In the genomic region with DNA sequence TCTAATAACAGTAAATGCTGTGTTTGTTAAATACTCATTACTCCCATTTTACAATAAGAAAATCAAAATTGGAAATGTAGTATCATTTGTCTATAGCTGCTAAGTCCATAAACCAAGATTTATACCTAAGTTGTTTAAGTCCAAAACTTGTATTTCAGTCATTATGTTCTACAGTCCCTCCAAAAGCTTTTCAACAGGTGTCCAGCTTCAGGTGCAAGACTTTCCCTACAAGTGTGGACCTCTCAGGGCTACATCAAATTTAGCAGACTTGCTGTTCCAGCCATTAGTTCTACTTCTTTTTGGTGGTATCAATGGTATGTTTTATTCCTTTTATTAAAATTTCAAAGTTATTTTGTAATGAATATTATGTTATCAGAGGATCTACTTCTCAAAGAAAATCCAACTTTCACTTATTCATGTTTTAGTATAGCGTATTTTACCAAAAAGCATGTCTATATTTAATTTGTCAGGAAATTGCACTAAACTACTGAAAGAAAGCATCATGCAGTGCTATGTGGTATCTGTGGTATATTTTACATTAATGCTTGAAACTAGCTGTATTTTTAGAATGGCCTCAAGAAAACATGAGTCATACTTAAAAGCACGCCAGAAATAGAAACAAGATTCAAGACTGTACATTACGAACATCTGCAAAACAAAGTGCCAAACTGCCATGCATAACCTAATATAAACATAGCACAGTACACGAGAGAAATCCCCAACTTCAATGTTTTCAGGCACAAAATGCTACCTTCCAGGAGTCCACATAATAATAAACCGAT, we compare ENCODE assay signal across 8 cellular contexts. TPM values are rescaled to one million over a fixed set of nuclear protein-coding genes. Genes with fewer than 3 reads are reported as not detected.
DNase-seq lines count a peak whose midpoint lies in the region; ATAC-seq and TF ChIP-seq lines count a peak whose summit lies in the region.

No MANE protein-coding gene starts in this region.

- no peaks in the 10 kb centered on the region for H3K9me2 ChIP-seq in SU-DHL-6 (replicated peaks; ENCODE audit: insufficient read depth, low read length)

- WGBS in sigmoid colon, 2 donors = 44 to 77% methylated on average over 5 of the region's 5 CpGs
- no CpG with 5 or more reads among the region's 5 CpGs for WGBS in H9 (ENCODE audit: extremely low coverage, insufficient read length, low lambda C conversion rate)

- TF ChIP-seq CTCF in SU-DHL-6 (IDR thresholded peaks at IDR 0.05; ENCODE audit: insufficient read depth, low read length, poor library complexity, severe bottlenecking) (no peak), sigmoid colon (IDR thresholded peaks at IDR 0.05) (no peak), H9 (conservative IDR thresholded peaks at IDR 0.05) (no peak)

- H2BK5ac ChIP-seq in H9 (ENCODE audit: insufficient read length, low read length) = no peak overlapping the region

- H2BK120ac ChIP-seq in H9 (ENCODE audit: low read depth, low read length, poor library complexity, severe bottlenecking) = no peak overlapping the region

- no peaks in the 10 kb centered on the region for H3K27me3 Mint-ChIP-seq in H9 (ENCODE audit: low read depth)

- no peak overlapping the region for H3K56ac ChIP-seq in H9 (ENCODE audit: insufficient read length, low read depth, low read length)

- H3K4me3 ChIP-seq in BLaER1 (peak overlapping the region; percentile 45; the same call in 1 of the 2 replicates), SU-DHL-6 (ENCODE audit: insufficient read depth, low read length, poor library complexity, severe bottlenecking) (no peak overlapping the region), sigmoid colon (peak overlapping the region in 1 of 4 donors; percentile 7)

- TF ChIP-seq POLR2A in sigmoid colon (IDR thresholded peaks at IDR 0.05) = no peak

- H3K9ac ChIP-seq in BLaER1 = peak overlapping the region; percentile 69
- no peak overlapping the region for H3K9ac ChIP-seq in SU-DHL-6 (ENCODE audit: low read length)
- no peak overlapping the region for H3K9ac ChIP-seq in H9 (ENCODE audit: extremely low read depth, insufficient read length, low read length)

- H3K27ac ChIP-seq in BLaER1 = peak overlapping the region; percentile 87
- H3K27ac ChIP-seq in SU-DHL-6 (ENCODE audit: low read depth, low read length) = no peak overlapping the region
- peak overlapping the region in 2 of 4 donors; percentile 29 to 68 for H3K27ac ChIP-seq in sigmoid colon
- H3K27ac ChIP-seq in H9 (ENCODE audit: insufficient read length, low read depth, low read length) = no peak overlapping the region

- no peak overlapping the region for H2BK20ac ChIP-seq in H9 (ENCODE audit: low read depth, low read length, poor library complexity, severe bottlenecking)

- H4K5ac ChIP-seq in H9 (ENCODE audit: insufficient read length, low read depth, low read length) = no peak overlapping the region

- H3K9me3 ChIP-seq in BLaER1 (no peaks in the 10 kb centered on the region; the same call in 1 of the 2 replicates), SU-DHL-6 (ENCODE audit: insufficient read depth, low read length) (no peaks in the 10 kb centered on the region), sigmoid colon (no peaks in the 10 kb centered on the region), H9 (ENCODE audit: control insufficient read depth, low read depth, low read length) (no peaks in the 10 kb centered on the region)

- peaks cover 7 to 8% of the 10 kb centered on the region in 2 experiments; a peak in 2 of 4 replicates for H3K4me1 Mint-ChIP-seq in H9

- H4K8ac ChIP-seq in H9 (replicated peaks; ENCODE audit: insufficient read length, low read depth, low read length) = no peak overlapping the region

- H2AFZ ChIP-seq in SU-DHL-6 (ENCODE audit: low read depth, low read length, severe bottlenecking) (no peak overlapping the region), H9 (ENCODE audit: low read length) (no peak overlapping the region)

- H3F3A ChIP-seq in SU-DHL-6 (ENCODE audit: insufficient read depth) = 0 out of 2 replicates have a peak, but pooled peaks cover 3% of the 10 kb centered on the region

- TF ChIP-seq EP300 in sigmoid colon (IDR thresholded peaks at IDR 0.05) = no peak

- DNase-seq in GM19238 (ENCODE audit: insufficient read length, low spot score) (peak; percentile 26), glomerular visceral epithelial cell (ENCODE audit: extremely low spot score) (peak; percentile 59), sigmoid colon (no peak), H9 (no peak)
- no peak for DNase-seq in stimulated activated CD4-positive, alpha-beta T cell treated with anti-CD3 and anti-CD28 coated beads, Interleukin-4, amount 100 ng/mL, for 4 hours

- no peak overlapping the region for H3K23ac ChIP-seq in H9 (ENCODE audit: insufficient read length, low read depth, low read length)

- no peak overlapping the region for H2BK15ac ChIP-seq in H9 (ENCODE audit: low read depth, low read length)

- no peak overlapping the region for H2BK12ac ChIP-seq in H9 (ENCODE audit: insufficient read length, low read depth, low read length)

- H3K23me2 ChIP-seq in H9 (ENCODE audit: insufficient read length, low read depth, low read length, poor library complexity, severe bottlenecking) = no peaks in the 10 kb centered on the region

- H3K79me1 ChIP-seq in H9 (ENCODE audit: insufficient read depth, low read depth, low read length, poor library complexity, severe bottlenecking) = no peaks in the 10 kb centered on the region

- H3K4me1 ChIP-seq in BLaER1 = peaks cover 71% of the 10 kb centered on the region
- H3K4me1 ChIP-seq in sigmoid colon = peaks cover 0 to 42% (median 26%) of the 10 kb centered on the region in 4 donors
- H3K4me1 ChIP-seq in H9 (ENCODE audit: insufficient read depth, low read length) = no peaks in the 10 kb centered on the region

- H3K27ac Mint-ChIP-seq in H9 = no peak overlapping the region

- no peak overlapping the region for H3K4ac ChIP-seq in H9 (ENCODE audit: low read depth, low read length)

- H3K27me3 ChIP-seq in BLaER1 (no peaks in the 10 kb centered on the region), SU-DHL-6 (ENCODE audit: low read length) (no peaks in the 10 kb centered on the region), sigmoid colon (no peaks in the 10 kb centered on the region), H9 (ENCODE audit: insufficient read depth, low read length) (no peaks in the 10 kb centered on the region)

- H4K91ac ChIP-seq in H9 (ENCODE audit: insufficient read length, low read depth, low read length) = no peak overlapping the region

- peak; percentile 95 for ATAC-seq in HG03135 (IDR thresholded peaks at IDR 0.05; ENCODE audit: unreplicated experiment)

- intact Hi-C loops in sigmoid colon (cut with DNase I) = loop anchor here (5.0 kb wide), 1 partner anchor 126 kb away; no protein-coding TSS in a partner anchor

- no peak overlapping the region for H3K4me3 Mint-ChIP-seq in H9

- H3K36me3 Mint-ChIP-seq in H9 (ENCODE audit: insufficient read depth in 1 of 3, low read depth in 3 of 3) = peaks cover 0 to under 1% (median under 1%) of the 10 kb centered on the region in 3 experiments; a peak in 3 of 7 replicates

- H3K36me3 ChIP-seq in BLaER1 (no peaks in the 10 kb centered on the region), SU-DHL-6 (ENCODE audit: low read length) (no peaks in the 10 kb centered on the region), sigmoid colon (no peaks in the 10 kb centered on the region)

- no peak overlapping the region for H3K18ac ChIP-seq in H9 (ENCODE audit: insufficient read length, low read depth, low read length)

- H4K20me1 ChIP-seq in BLaER1 (no peaks in the 10 kb centered on the region), SU-DHL-6 (ENCODE audit: low read depth, low read length) (peaks cover 30% of the 10 kb centered on the region), H9 (ENCODE audit: control insufficient read depth, insufficient read depth, insufficient read length) (no peaks in the 10 kb centered on the region)

- no peaks in the 10 kb centered on the region; a peak in 1 of 5 replicates for H3K9me3 Mint-ChIP-seq in H9

- H2AK5ac ChIP-seq in H9 (ENCODE audit: insufficient read length, low read length) = no peak overlapping the region

- no peaks in the 10 kb centered on the region for H3K79me2 ChIP-seq in SU-DHL-6 (ENCODE audit: insufficient read depth, low read length)
- H3K79me2 ChIP-seq in H9 (ENCODE audit: insufficient read depth, low read length) = 0 out of 2 replicates have a peak, but pooled peaks cover 1% of the 10 kb centered on the region

- H3K14ac ChIP-seq in H9 (ENCODE audit: insufficient read depth, low read length) = no peak overlapping the region

- H3K4me2 ChIP-seq in BLaER1 (peak overlapping the region; percentile 89), SU-DHL-6 (ENCODE audit: low read depth, low read length, poor library complexity, severe bottlenecking) (peak overlapping the region; percentile 47), H9 (ENCODE audit: insufficient read depth, insufficient read length, low read length) (no peak overlapping the region)

- H3T11ph ChIP-seq in H9 (ENCODE audit: low read length) = no peak overlapping the region

RNA-seq across cellular contexts. Expression of gene VWA8, which starts 44.5 kb away (rescaled TPM):
- total RNA-seq in sigmoid colon = 10 to 100 TPM; 24.7 to 37.5 (median 27.5) TPM
- 1 to 10 TPM; 3.0 to 6.9 (median 3.6) TPM for polyA plus RNA-seq in sigmoid colon
- total RNA-seq in H9 (2021) = 16.6 and 17.4 TPM in 2 replicates

Comparison
In these comparisons a context has a peak if more than half of its experiments do, and no peak if none do; other contexts are left out.
1. DNase-seq: peak in GM19238 (single experiment) and glomerular visceral epithelial cell (single experiment); none in sigmoid colon (single experiment), stimulated activated CD4-positive, alpha-beta T cell treated with anti-CD3 and anti-CD28 coated beads, Interleukin-4, amount 100 ng/mL, for 4 hours (0 of 2) and H9 (single experiment).